In the genomic region with DNA sequence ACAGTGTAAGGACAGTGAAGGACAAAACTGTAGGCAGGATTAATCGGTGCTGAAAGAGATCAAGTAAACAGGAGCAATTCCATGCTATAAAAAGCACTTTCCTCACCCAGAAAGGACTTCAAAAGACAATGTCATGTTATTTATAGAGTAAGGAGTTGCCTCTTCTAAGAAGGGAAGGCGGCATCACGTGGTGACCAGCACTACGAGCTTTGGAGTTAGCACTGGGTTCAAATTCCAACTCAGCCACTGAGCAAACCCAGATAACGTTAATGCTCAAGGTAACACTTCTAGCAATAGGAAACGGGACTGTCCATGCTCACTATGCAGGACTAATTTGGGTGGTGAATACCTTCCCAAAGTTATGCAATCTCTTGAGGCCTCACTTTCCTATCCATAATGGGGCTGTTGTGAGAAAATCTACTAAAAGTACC, we compare ENCODE assay signal across 9 cellular contexts. TPM values are rescaled to one million over a fixed set of nuclear protein-coding genes. Genes with fewer than 3 reads are reported as not detected.
DNase-seq lines count a peak whose midpoint lies in the region; ATAC-seq and TF ChIP-seq lines count a peak whose summit lies in the region.
"Had no signal": no experiment of that assay in that cellular context is flagged by ENCODE, and none has a peak within 500 bp of the region (broad histone marks: within the 10 kb centered on the region; RNA-seq: fewer than 3 reads in every experiment).

No MANE protein-coding gene starts in this region.

- H3K36me3 Mint-ChIP-seq in CD4-positive, alpha-beta memory T cell = no peaks in the 10 kb centered on the region
- H3K36me3 Mint-ChIP-seq in endodermal cell (ENCODE audit: low read depth) = no peaks in the 10 kb centered on the region
- H3K36me3 Mint-ChIP-seq in nephron (ENCODE audit: low read depth) = no peaks in the 10 kb centered on the region
- no peaks in the 10 kb centered on the region for H3K36me3 Mint-ChIP-seq in stimulated activated effector memory CD8-positive, alpha-beta T cell treated with anti-CD3 and anti-CD28 coated beads, Interleukin-12 subunit alpha, Interleukin-12 subunit beta, amount 100 ng/mL, for 72 hours

- DNase-seq in CD4-positive, alpha-beta memory T cell = no peak
- DNase-seq in NB4 (ENCODE audit: low read depth) = no peak
- DNase-seq in endodermal cell = peak; percentile 51
- no peak for DNase-seq in activated CD4-positive, CD25-positive, alpha-beta regulatory T cell treated with anti-CD3 and anti-CD28 coated beads, Interleukin-2, amount 50 U/mL, for 72 hours
- DNase-seq in stimulated activated effector memory CD8-positive, alpha-beta T cell treated with anti-CD3 and anti-CD28 coated beads, Interleukin-12 subunit alpha, Interleukin-12 subunit beta, amount 100 ng/mL, for 72 hours (ENCODE audit: low spot score in 2 of 2) = no peak
- no peak for DNase-seq in NCI-H1694 treated with DMSO at 0.1 percent for 48 hours (lab: John Stamatoyannopoulos, UW)

- peak overlapping the region in 1 of 2 donors; percentile 55 for H3K4me3 ChIP-seq in CD4-positive, alpha-beta memory T cell (ENCODE audit: low read length in 2 of 2)
- H3K4me3 ChIP-seq in NB4 (ENCODE audit: low read depth, low read length) (peak overlapping the region; percentile 83), endodermal cell (ENCODE audit: low read length) (peak overlapping the region; percentile 97)

- TF ChIP-seq CTCF in NB4 (IDR thresholded peaks at IDR 0.05; ENCODE audit: low read depth, low read length) (no peak), endodermal cell (conservative IDR thresholded peaks at IDR 0.05) (no peak), nephron (IDR thresholded peaks at IDR 0.05; ENCODE audit: unreplicated experiment in 3 of 3) (no peak)

- H3K9me3 Mint-ChIP-seq in CD4-positive, alpha-beta memory T cell = peaks cover 0 to 1% (median 0%) of the 10 kb centered on the region in 8 donors
- H3K9me3 Mint-ChIP-seq in endodermal cell = peaks cover 4% of the 10 kb centered on the region
- H3K9me3 Mint-ChIP-seq in nephron = no peaks in the 10 kb centered on the region
- no peaks in the 10 kb centered on the region for H3K9me3 Mint-ChIP-seq in stimulated activated effector memory CD8-positive, alpha-beta T cell treated with anti-CD3 and anti-CD28 coated beads, Interleukin-12 subunit alpha, Interleukin-12 subunit beta, amount 100 ng/mL, for 72 hours
- H3K9me3 Mint-ChIP-seq: central memory CD8-positive, alpha-beta T cell had no signal

- no peak for ATAC-seq in GM18505 (IDR thresholded peaks at IDR 0.05; ENCODE audit: unreplicated experiment)
- ATAC-seq in stimulated activated effector memory CD8-positive, alpha-beta T cell treated with anti-CD3 and anti-CD28 coated beads, Interleukin-12 subunit alpha, Interleukin-12 subunit beta, amount 100 ng/mL, for 72 hours = no peak

- H3K9ac ChIP-seq in endodermal cell (ENCODE audit: extremely low read depth, low read length, poor library complexity, severe bottlenecking) = no peak overlapping the region

- CTCF ChIA-PET in CD4-positive, alpha-beta memory T cell (lab: Charles Lee; ENCODE audit: partially characterized antibody) = no interaction called here

- no peaks in the 10 kb centered on the region for H3K27me3 ChIP-seq in CD4-positive, alpha-beta memory T cell (ENCODE audit: insufficient read depth, low read length)
- H3K27me3 ChIP-seq in endodermal cell (ENCODE audit: control insufficient read depth, insufficient read depth, low read length, poor library complexity, severe bottlenecking) = no peaks in the 10 kb centered on the region

- POLR2A ChIA-PET in CD4-positive, alpha-beta memory T cell (lab: Charles Lee; ENCODE audit: partially characterized antibody) = no interaction called here

- TF ChIP-seq POLR2A in NB4 (IDR thresholded peaks at IDR 0.05; ENCODE audit: extremely low read depth, insufficient read length) (no peak), GM18505 (IDR thresholded peaks at IDR 0.05; ENCODE audit: borderline replicate concordance, extremely low read depth, insufficient read depth, insufficient read length) (no peak)

- H3K27ac Mint-ChIP-seq in CD4-positive, alpha-beta memory T cell = peak overlapping the region; percentile 43 to 92 (median 73)
- H3K27ac Mint-ChIP-seq in endodermal cell (peak overlapping the region; percentile 91), nephron (peak overlapping the region; percentile 98)
- no peak overlapping the region for H3K27ac Mint-ChIP-seq in stimulated activated effector memory CD8-positive, alpha-beta T cell treated with anti-CD3 and anti-CD28 coated beads, Interleukin-12 subunit alpha, Interleukin-12 subunit beta, amount 100 ng/mL, for 72 hours

- no peaks in the 10 kb centered on the region for H3K9me3 ChIP-seq in CD4-positive, alpha-beta memory T cell (ENCODE audit: control insufficient read depth in 1 of 2, low read length in 2 of 2)
- H3K9me3 ChIP-seq in endodermal cell (ENCODE audit: control insufficient read depth, low read length) = peaks cover 6% of the 10 kb centered on the region

- H3K36me3 ChIP-seq in CD4-positive, alpha-beta memory T cell (ENCODE audit: insufficient read depth, low read length) = no peaks in the 10 kb centered on the region
- H3K36me3 ChIP-seq in endodermal cell (ENCODE audit: control insufficient read depth, insufficient read depth, low read length) = no peaks in the 10 kb centered on the region

- H3K4me1 Mint-ChIP-seq in CD4-positive, alpha-beta memory T cell = peaks cover 8 to 11% (median 10%) of the 10 kb centered on the region in 4 donors
- H3K4me1 Mint-ChIP-seq in endodermal cell = peaks cover 31% of the 10 kb centered on the region
- H3K4me1 Mint-ChIP-seq in nephron = peaks cover 46% of the 10 kb centered on the region
- H3K4me1 Mint-ChIP-seq in stimulated activated effector memory CD8-positive, alpha-beta T cell treated with anti-CD3 and anti-CD28 coated beads, Interleukin-12 subunit alpha, Interleukin-12 subunit beta, amount 100 ng/mL, for 72 hours = peaks cover 8% of the 10 kb centered on the region

- peak overlapping the region in 7 of 8 donors; percentile 87 to 95 (median 93) for H3K4me3 Mint-ChIP-seq in CD4-positive, alpha-beta memory T cell
- H3K4me3 Mint-ChIP-seq in endodermal cell (no peak overlapping the region), nephron (peak overlapping the region in 2 of 3 experiments; percentile 91 to 93)
- H3K4me3 Mint-ChIP-seq in stimulated activated effector memory CD8-positive, alpha-beta T cell treated with anti-CD3 and anti-CD28 coated beads, Interleukin-12 subunit alpha, Interleukin-12 subunit beta, amount 100 ng/mL, for 72 hours = no peak overlapping the region

- H3K27me3 Mint-ChIP-seq in CD4-positive, alpha-beta memory T cell = peaks cover 3 to 11% of the 10 kb centered on the region in 2 donors
- H3K27me3 Mint-ChIP-seq in endodermal cell (ENCODE audit: insufficient read depth) (no peaks in the 10 kb centered on the region), nephron (ENCODE audit: low read depth) (no peaks in the 10 kb centered on the region)

- intact Hi-C loops in CD4-positive, alpha-beta memory T cell (cut with micrococcal nuclease) = loop anchor here (2.0 to 10.0 kb wide), 3 partner anchors 31 to 1831 kb away; a partner anchor contains a TSS

- peaks cover 16% of the 10 kb centered on the region for H3K4me1 ChIP-seq in CD4-positive, alpha-beta memory T cell (ENCODE audit: insufficient read depth, low read length)
- H3K4me1 ChIP-seq in endodermal cell (ENCODE audit: control insufficient read depth, insufficient read depth, low read length) = peaks cover 10% of the 10 kb centered on the region

- 51 to 62% methylated on average over 5 to 6 of the region's 6 CpGs for WGBS in endodermal cell (ENCODE audit: insufficient coverage in 1 of 2, insufficient read length in 1 of 2), 2 experiments

- H3K27ac ChIP-seq in CD4-positive, alpha-beta memory T cell (ENCODE audit: low read depth, low read length) = no peak overlapping the region
- peak overlapping the region; percentile 93 for H3K27ac ChIP-seq in endodermal cell (ENCODE audit: low read depth, low read length)

RNA-seq across cellular contexts. Expression of a gene that starts 0.7 kb away (rescaled TPM):
- total RNA-seq in CD4-positive, alpha-beta memory T cell = 1 to 10 TPM; 4.3 to 4.5 TPM
- 1 to 10 TPM; 1.6 to 1.9 TPM for polyA plus RNA-seq in CD4-positive, alpha-beta memory T cell
- 10 to 100 TPM; 23.4 to 28.8 TPM for total RNA-seq in endodermal cell
- polyA plus RNA-seq in endodermal cell (2013, experiment 1 of 2) = 25.4 TPM
- polyA plus RNA-seq in endodermal cell (2013, experiment 2 of 2) = 24.8 TPM

RNA-seq across cellular contexts. Expression of a gene that starts 55.6 kb away (rescaled TPM):
- 10 to 100 TPM; 20.7 to 21.4 TPM for total RNA-seq in CD4-positive, alpha-beta memory T cell
- polyA plus RNA-seq in CD4-positive, alpha-beta memory T cell = 10 to 100 TPM in 1 of 2 donors, 1 to 10 TPM in 1; 8.0 to 15.8 TPM
- 10 to 100 TPM; 43.4 to 43.7 TPM for total RNA-seq in endodermal cell
- polyA plus RNA-seq in endodermal cell (2013, experiment 1 of 2) = 21.5 TPM
- polyA plus RNA-seq in endodermal cell (2013, experiment 2 of 2) = 27.4 TPM

Comparison
In these comparisons a context has a peak if more than half of its experiments do, and no peak if none do; other contexts are left out.
1. H3K4me3 Mint-ChIP-seq: peak in CD4-positive, alpha-beta memory T cell (7 of 8) and nephron (2 of 3); none in endodermal cell (single experiment) and stimulated activated effector memory CD8-positive, alpha-beta T cell treated with anti-CD3 and anti-CD28 coated beads, Interleukin-12 subunit alpha, Interleukin-12 subunit beta, amount 100 ng/mL, for 72 hours (single experiment).
2. RNA of a gene that starts 0.7 kb away (total RNA-seq): 23.4 to 28.8 TPM in endodermal cell; 4.3 to 4.5 TPM in CD4-positive, alpha-beta memory T cell; every median in the first group is over 4 times any median in the second.